Comparison of ENCODE assay signal across 23 cellular contexts in the genomic region with DNA sequence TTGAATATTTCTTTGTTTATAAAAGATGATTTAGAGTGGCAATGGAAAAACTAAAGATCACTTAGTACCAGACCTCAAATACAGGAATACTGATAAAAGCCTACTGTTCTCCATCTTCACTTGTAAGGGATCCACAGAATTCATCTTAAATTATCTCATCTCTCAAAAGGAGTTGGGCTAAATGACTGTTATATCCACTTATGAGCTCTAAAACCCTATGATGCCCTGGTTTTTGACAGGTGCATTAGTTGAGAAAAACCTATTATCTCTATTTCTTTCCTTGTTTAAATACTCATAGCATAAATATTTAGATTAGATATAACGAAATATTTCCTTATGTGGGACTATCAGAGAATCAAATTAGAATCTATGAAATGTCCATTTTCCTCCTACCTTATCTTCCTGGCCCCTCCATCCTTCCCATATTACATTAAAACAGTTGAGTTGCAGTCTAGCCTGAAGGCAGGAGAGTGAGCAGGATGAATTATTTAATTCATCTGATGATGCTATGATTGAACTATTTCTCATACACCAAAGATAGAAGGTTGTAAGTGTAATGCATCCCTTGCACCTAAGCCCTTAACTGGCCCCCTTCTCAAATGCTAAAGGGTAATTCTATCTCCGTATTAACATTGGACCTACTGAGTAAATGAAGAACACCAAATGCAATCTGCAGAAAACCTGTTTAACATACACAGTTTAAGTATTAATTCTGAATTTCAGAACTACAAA.
"Had no signal": no experiment of that assay in that cellular context is flagged by ENCODE, and none has a peak within 500 bp of the region (broad histone marks: within the 10 kb centered on the region; RNA-seq: fewer than 3 reads in every experiment).

No MANE protein-coding gene starts in this region.

- H3K4me3 Mint-ChIP-seq: endodermal cell; memory B cell; mesothelial cell of epicardium; natural killer cell treated with Interleukin-12 subunit alpha and Interleukin-12 subunit beta and Interleukin-15 and Interleukin-18, amount 100 ng/mL, for 72 hours had no signal

- H3K9me3 Mint-ChIP-seq: endodermal cell; memory B cell; mesothelial cell of epicardium; natural killer cell treated with Interleukin-12 subunit alpha and Interleukin-12 subunit beta and Interleukin-15 and Interleukin-18, amount 100 ng/mL, for 72 hours had no signal

- H3K36me3 ChIP-seq: uterus had no signal

- H3K4me1 Mint-ChIP-seq: endodermal cell, mesothelial cell of epicardium had no signal

- ATAC-seq: heart right ventricle; lower lobe of right lung; natural killer cell treated with Interleukin-12 subunit alpha and Interleukin-12 subunit beta and Interleukin-15 and Interleukin-18, amount 100 ng/mL, for 72 hours; pancreas; right lobe of liver; stimulated activated naive CD8-positive, alpha-beta T cell treated with anti-CD3 and anti-CD28 coated beads, Interleukin-15, Interleukin-2, amounts not matched to agents 100 U/mL and 50 U/mL, for 24 hours had no signal

- H3K9me3 ChIP-seq: heart right ventricle, left ventricle myocardium inferior, lower lobe of right lung, pancreas, right lobe of liver, suprapubic skin, thyroid gland, upper lobe of left lung, uterus had no signal

- DNase-seq: effector CD4-positive, alpha-beta T cell; endodermal cell; foreskin melanocyte; heart right ventricle; hypothalamus; islet precursor cell; left ventricle myocardium inferior; lower lobe of right lung; occipital lobe; pancreas; right lobe of liver; small intestine; stimulated activated CD4-positive, alpha-beta T cell treated with anti-CD3 and anti-CD28 coated beads, Interleukin-12 subunit alpha, Interleukin-12 subunit beta, amount 100 ng/mL, for 4 hours; stimulated activated naive CD8-positive, alpha-beta T cell treated with anti-CD3 and anti-CD28 coated beads, Interleukin-15, Interleukin-2, amounts not matched to agents 100 U/mL and 50 U/mL, for 24 hours; thyroid gland; upper lobe of left lung; uterus had no signal

- H3K27ac ChIP-seq: coronary artery, heart right ventricle, left ventricle myocardium inferior, lower lobe of right lung, pancreas, right lobe of liver, suprapubic skin, thyroid gland, upper lobe of left lung, uterus had no signal

- H3K27me3 ChIP-seq: heart right ventricle, pancreas, right lobe of liver, suprapubic skin, thyroid gland, upper lobe of left lung, uterus had no signal

- H3K4me1 ChIP-seq: lower lobe of right lung, pancreas, right lobe of liver, thyroid gland, uterus had no signal

- H3K27me3 Mint-ChIP-seq: memory B cell; natural killer cell treated with Interleukin-12 subunit alpha and Interleukin-12 subunit beta and Interleukin-15 and Interleukin-18, amount 100 ng/mL, for 72 hours; progenitor cell of endocrine pancreas had no signal

- H3K27ac Mint-ChIP-seq: endodermal cell; memory B cell; mesothelial cell of epicardium; natural killer cell treated with Interleukin-12 subunit alpha and Interleukin-12 subunit beta and Interleukin-15 and Interleukin-18, amount 100 ng/mL, for 72 hours; progenitor cell of endocrine pancreas had no signal

- H3K4me3 ChIP-seq: coronary artery, heart right ventricle, left ventricle myocardium inferior, lower lobe of right lung, pancreas, right lobe of liver, suprapubic skin, thyroid gland, upper lobe of left lung, uterus had no signal
